ENCODE assay signal across 8 cellular contexts in the genomic region with DNA sequence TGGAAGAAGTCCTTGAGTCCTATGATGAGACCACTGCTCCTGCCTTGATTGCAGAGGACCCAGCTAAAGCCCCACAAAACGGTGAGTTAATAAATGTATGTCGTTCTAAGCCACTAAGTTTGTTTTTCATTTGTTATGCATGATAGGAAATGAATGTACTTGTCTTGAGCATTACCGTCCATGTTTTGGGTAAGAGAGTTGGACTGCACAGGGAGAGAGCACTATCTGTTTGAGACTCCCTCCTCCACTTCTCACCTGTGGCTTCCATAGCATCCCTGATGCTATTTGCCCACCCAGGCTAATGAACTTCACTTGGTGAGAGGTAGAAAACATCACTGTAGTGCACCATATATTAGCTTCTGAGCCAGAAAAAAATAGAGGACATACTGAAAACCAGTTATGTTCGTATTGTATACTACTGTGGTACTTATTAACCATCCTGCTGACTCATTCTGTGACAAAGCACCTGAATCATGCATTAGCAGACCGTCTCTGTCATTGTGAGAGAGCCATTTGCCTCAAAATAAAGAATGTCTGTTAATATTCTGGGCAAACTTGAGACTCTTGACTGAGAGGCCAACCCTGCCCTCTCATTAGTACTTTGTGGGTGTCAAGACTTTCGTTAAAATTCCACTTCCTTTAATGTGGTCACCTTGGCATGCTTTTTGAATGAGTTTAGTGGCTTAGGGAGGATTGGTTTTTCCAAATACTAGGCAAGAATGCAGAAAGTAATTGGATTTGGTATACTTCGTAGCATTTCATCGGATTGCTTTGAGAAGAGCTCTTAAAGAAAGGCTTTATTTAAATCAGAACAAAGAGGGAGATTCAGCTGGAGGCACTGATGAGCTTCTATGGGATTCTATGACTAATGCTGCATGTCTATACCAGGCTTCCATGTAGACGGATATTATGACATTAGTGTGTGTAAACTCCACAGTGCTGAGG.
A peak's percentile ranks its signal among the peaks of the same experiment; 100 is the strongest.
DNase-seq lines count a peak whose midpoint lies in the region; ATAC-seq, FAIRE-seq and TF ChIP-seq lines count a peak whose summit lies in the region.

No MANE protein-coding gene starts in this region.

- in situ Hi-C loops in Caki2 (cut with HindIII; ENCODE audit: low pct_unique_long_range_greater_than_20kb, low sequenced_read_pairs) (no loop called here), brain microvascular endothelial cell (cut with HindIII; ENCODE audit: low pct_ligation_motif_present, low sequenced_read_pairs) (no loop called here)

- H3K4me1 ChIP-seq in small intestine (ENCODE audit: control insufficient read depth in 2 of 2, insufficient read depth in 1 of 2, low read depth in 1 of 2, low read length in 1 of 2), result no peaks in the 10 kb centered on the region
- no peaks in the 10 kb centered on the region for H3K4me1 ChIP-seq in SJCRH30

- H3K36me3 ChIP-seq in brain microvascular endothelial cell (replicated peaks) (no peaks in the 10 kb centered on the region), small intestine (ENCODE audit: control insufficient read depth in 2 of 2, insufficient read depth in 2 of 2, low read length in 2 of 2) (no peaks in the 10 kb centered on the region), SJCRH30 (no peaks in the 10 kb centered on the region)

- FAIRE-seq in small intestine (lab: Jason Lieb, UNC), result no peak

- H3K9me3 ChIP-seq in small intestine (ENCODE audit: control insufficient read depth, low read depth) (no peaks in the 10 kb centered on the region), SJCRH30 (replicated peaks) (no peaks in the 10 kb centered on the region)

- ATAC-seq in GM19395 (IDR thresholded peaks at IDR 0.05; ENCODE audit: unreplicated experiment) (peak; percentile 98), HG03175 (IDR thresholded peaks at IDR 0.05; ENCODE audit: unreplicated experiment) (peak; percentile 96)

- WGBS in small intestine, 3 donors, result 49 to 59% (median 55%) methylated on average over 9 of the region's 9 CpGs

- H3K27me3 ChIP-seq in brain microvascular endothelial cell (replicated peaks) (no peaks in the 10 kb centered on the region), small intestine (ENCODE audit: control insufficient read depth in 2 of 2, insufficient read depth in 2 of 2, low read length in 2 of 2) (peaks cover 0 to 2% of the 10 kb centered on the region in 2 donors), SJCRH30 (no peaks in the 10 kb centered on the region)

- DNase-seq in Caki2 (ENCODE audit: low read depth), result peak; percentile 90
- peak; percentile 13 for DNase-seq in brain microvascular endothelial cell
- no peak for DNase-seq in small intestine
- DNase-seq in activated CD4-positive, alpha-beta T cell treated with anti-CD3 and anti-CD28 coated beads, Interleukin-2, amount 50 U/mL, for 1 hour, result no peak
- DNase-seq in NCI-H2171 (lab: John Stamatoyannopoulos, UW), result no peak
- DNase-seq in SJCRH30, result no peak

- TF ChIP-seq CTCF in brain microvascular endothelial cell (IDR thresholded peaks at IDR 0.05; ENCODE audit: low read depth, low read length, missing control alignments), result no peak

- no peak overlapping the region for H3K4me3 ChIP-seq in brain microvascular endothelial cell (ENCODE audit: low read depth, low read length)
- no peak overlapping the region for H3K4me3 ChIP-seq in small intestine (ENCODE audit: low read depth in 1 of 2, low read length in 2 of 2)
- H3K4me3 ChIP-seq in SJCRH30, result no peak overlapping the region

- H3K27ac ChIP-seq in brain microvascular endothelial cell (no peak overlapping the region), small intestine (ENCODE audit: low read depth in 1 of 2, low read length in 1 of 2) (no peak overlapping the region), SJCRH30 (no peak overlapping the region)

Comparison
In these comparisons a context has a peak if more than half of its experiments do, and no peak if none do; other contexts are left out.
1. DNase-seq: peak in Caki2 (single experiment) and brain microvascular endothelial cell (single experiment); none in small intestine (single experiment), activated CD4-positive, alpha-beta T cell treated with anti-CD3 and anti-CD28 coated beads, Interleukin-2, amount 50 U/mL, for 1 hour (single experiment), NCI-H2171 (single experiment) and SJCRH30 (0 of 2).